2 cellular contexts compared by ENCODE assay signal in genomic region chr16:87233928-87234327, GRCh38.
TF ChIP-seq lines count a peak whose summit lies in the region.

No MANE protein-coding gene starts in this region.

TF ChIP-seq in H1, 55 proteins besides CTCF, POLR2A, EP300 and RAD21 (continued from another document):
- TF ChIP-seq USF2 (IDR thresholded peaks at IDR 0.05; ENCODE audit: low read length): 0 out of 2 replicates have a peak, but pooled peaks have one; percentile 20
- TF ChIP-seq JUND (IDR thresholded peaks at IDR 0.05; ENCODE audit: low read length): no peak
TF ChIP-seq in H1: peak in this region for 1.

TF ChIP-seq in neural cell, 6 proteins besides CTCF, POLR2A, EP300 and RAD21 (continued from another document):
- TF ChIP-seq REST (IDR thresholded peaks at IDR 0.05; ENCODE audit: borderline replicate concordance): no peak
